In the genomic region with DNA sequence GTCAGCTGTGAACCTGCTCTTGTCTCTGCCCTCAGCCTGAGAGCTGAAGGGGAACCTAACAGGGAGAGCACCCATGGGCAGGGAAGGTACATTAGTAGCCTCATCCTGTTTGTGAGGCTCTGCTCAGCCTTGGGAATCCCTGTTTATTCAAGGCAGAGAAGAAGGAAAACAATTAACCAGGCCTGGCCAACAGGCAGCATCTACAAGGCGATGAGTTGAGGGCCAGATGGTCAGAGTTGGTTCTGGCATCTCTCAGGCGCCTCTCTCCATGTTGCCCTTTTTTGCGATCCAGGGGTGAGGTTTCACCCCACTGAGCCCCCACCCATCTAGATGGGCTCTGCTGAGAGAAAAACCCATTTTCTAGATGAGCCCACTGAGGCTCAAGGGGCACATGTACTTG, we compare ENCODE assay signal across 24 cellular contexts. TPM values are rescaled to one million over a fixed set of nuclear protein-coding genes. Genes with fewer than 3 reads are reported as not detected.
A peak's percentile ranks its signal among the peaks of the same experiment; 100 is the strongest.
DNase-seq lines count a peak whose midpoint lies in the region; ATAC-seq and TF ChIP-seq lines count a peak whose summit lies in the region.
"Had no signal": no experiment of that assay in that cellular context is flagged by ENCODE, and none has a peak within 500 bp of the region (broad histone marks: within the 10 kb centered on the region; RNA-seq: fewer than 3 reads in every experiment).

No MANE protein-coding gene starts in this region.

- peak overlapping the region; percentile 90; the same call in 2 of the 3 replicates for H2BK15ac ChIP-seq in IMR-90 (ENCODE audit: low read depth, low read length)

- H3K79me1 ChIP-seq in IMR-90 (ENCODE audit: low read depth in 1 of 2, low read length in 2 of 2), result no peaks in the 10 kb centered on the region

- H2AK9ac ChIP-seq in IMR-90 (replicated peaks; ENCODE audit: low read depth, low read length, poor library complexity), result no peak overlapping the region

- peaks cover 28% of the 10 kb centered on the region for H3K9me1 ChIP-seq in IMR-90 (ENCODE audit: insufficient read depth, low read length)

- H4K20me1 ChIP-seq in IMR-90 (ENCODE audit: insufficient read depth, low read length) (no peaks in the 10 kb centered on the region; the same call in 1 of the 2 replicates), SU-DHL-6 (ENCODE audit: low read depth, low read length) (no peaks in the 10 kb centered on the region)

- no peaks in the 10 kb centered on the region for H3K9me3 ChIP-seq in IMR-90 (ENCODE audit: control insufficient read depth, insufficient read depth, low read length)
- no peaks in the 10 kb centered on the region for H3K9me3 ChIP-seq in SU-DHL-6 (ENCODE audit: insufficient read depth, low read length)
- H3K9me3 ChIP-seq: BE2C, SJCRH30 had no signal

- peak overlapping the region; percentile 79 for H2BK120ac ChIP-seq in IMR-90 (ENCODE audit: low read depth, low read length)

- no peaks in the 10 kb centered on the region for H3K9me2 ChIP-seq in SU-DHL-6 (replicated peaks; ENCODE audit: insufficient read depth, low read length)

- no peak overlapping the region for H2AFZ ChIP-seq in IMR-90 (replicated peaks; ENCODE audit: low read length, poor library complexity)
- no peak overlapping the region for H2AFZ ChIP-seq in SU-DHL-6 (ENCODE audit: low read depth, low read length, severe bottlenecking)
- H2AFZ ChIP-seq: PC-9 had no signal

- H3K18ac ChIP-seq in IMR-90 (ENCODE audit: low read depth, low read length), result no peak overlapping the region

- H3K14ac ChIP-seq in IMR-90 (replicated peaks; ENCODE audit: low read depth, low read length), result peak overlapping the region; percentile 21; the same call in 1 of the 2 replicates

- H3F3A ChIP-seq in SU-DHL-6 (ENCODE audit: insufficient read depth), result peaks cover 28% of the 10 kb centered on the region

- peak overlapping the region; percentile 84 for H2AK5ac ChIP-seq in IMR-90 (ENCODE audit: low read depth, low read length)

- peaks cover 75% of the 10 kb centered on the region for H3K79me2 ChIP-seq in SU-DHL-6 (ENCODE audit: insufficient read depth, low read length)

- TF ChIP-seq CTCF in IMR-90 (conservative IDR thresholded peaks at IDR 0.05; ENCODE audit: low read depth, low read length), result no peak
- no peak for TF ChIP-seq CTCF in SU-DHL-6 (IDR thresholded peaks at IDR 0.05; ENCODE audit: insufficient read depth, low read length, poor library complexity, severe bottlenecking)

- no peak for ATAC-seq in IMR-90 (ENCODE audit: low read depth)
- ATAC-seq in naive B cell (ENCODE audit: low read depth in 2 of 2), result no peak
- ATAC-seq in HG03045 (IDR thresholded peaks at IDR 0.05; ENCODE audit: unreplicated experiment), result no peak
- ATAC-seq: HepG2, Right ventricle myocardium inferior, SK-N-SH treated with all-trans-retinoic acid at 6 μM for 48 hours had no signal

- TF ChIP-seq POLR2A in IMR-90 (IDR thresholded peaks at IDR 0.05; ENCODE audit: low read depth, low read length), result no peak

- in situ Hi-C loops in IMR-90 (cut with MboI; ENCODE audit: low sequenced_read_pairs), result no loop called here

- H3K4me3 Mint-ChIP-seq in naive B cell, result peak overlapping the region in 4 of 8 donors; percentile 15 to 62 (median 57)
- no peak overlapping the region for H3K4me3 Mint-ChIP-seq in activated naive CD8-positive, alpha-beta T cell treated with anti-CD3 and anti-CD28 coated beads for 36 hours
- H3K4me3 Mint-ChIP-seq: CD4-positive, CD25-positive, alpha-beta regulatory T cell had no signal

- H2BK5ac ChIP-seq in IMR-90 (ENCODE audit: low read depth, low read length, poor library complexity, severe bottlenecking), result peak overlapping the region; percentile 1

- DNase-seq in IMR-90 (no peak), naive B cell (no peak), DMS53 (lab: John Stamatoyannopoulos, UW) (no peak)
- DNase-seq in activated naive CD8-positive, alpha-beta T cell treated with anti-CD3 and anti-CD28 coated beads for 36 hours, result no peak
- DNase-seq in activated CD4-positive, alpha-beta T cell treated with anti-CD3 and anti-CD28 coated beads for 1 hour, result no peak
- DNase-seq: BE2C; CD4-positive, CD25-positive, alpha-beta regulatory T cell; H7; KG1; NCI-H1092; NCI-H1417 treated with DMSO at 0.1 percent for 48 hours; NCI-H187; NCI-H2081 treated with DMSO at 0.1 percent for 48 hours; NCI-H2171 treated with DMSO at 0.1 percent for 48 hours; NCI-H524 treated with DMSO at 0.1 percent for 48 hours; NCI-H774; PC-9; SJCRH30; T-helper 2 cell had no signal

- H3K4me1 Mint-ChIP-seq in naive B cell, result peaks cover 60 to 67% (median 66%) of the 10 kb centered on the region in 3 donors
- peaks cover under 1% of the 10 kb centered on the region for H3K4me1 Mint-ChIP-seq in activated naive CD8-positive, alpha-beta T cell treated with anti-CD3 and anti-CD28 coated beads for 36 hours
- H3K4me1 Mint-ChIP-seq: CD4-positive, CD25-positive, alpha-beta regulatory T cell had no signal

- peak overlapping the region; percentile 75 for H3K4ac ChIP-seq in IMR-90 (ENCODE audit: low read depth, low read length)

- peaks cover 0 to 9% (median 0%) of the 10 kb centered on the region in 7 donors for H3K9me3 Mint-ChIP-seq in naive B cell
- H3K9me3 Mint-ChIP-seq in activated naive CD8-positive, alpha-beta T cell treated with anti-CD3 and anti-CD28 coated beads for 36 hours, result no peaks in the 10 kb centered on the region

- BruUV-seq in IMR-90 (replicated peaks; lab: Mats Ljungman, UMichigan), result no TSS peak

- POLR2A ChIA-PET in IMR-90 (lab: Charles Lee; ENCODE audit: unreplicated experiment), result no interaction called here

- TF ChIP-seq RAD21 in IMR-90 (IDR thresholded peaks at IDR 0.05; ENCODE audit: low read length), result no peak

- no CpG with 5 or more reads among the region's 3 CpGs for WGBS in IMR-90 (ENCODE audit: extremely low coverage in 2 of 2, insufficient read length in 1 of 2), 2 experiments

- CTCF ChIA-PET in IMR-90 (lab: Yijun Ruan, JAX), result no interaction called here

- peak overlapping the region; percentile 78 for H2BK20ac ChIP-seq in IMR-90 (ENCODE audit: low read depth, low read length)

- H3K9ac ChIP-seq in IMR-90 (ENCODE audit: low read depth, low read length) (no peak overlapping the region), SU-DHL-6 (ENCODE audit: low read length) (peak overlapping the region; percentile 23; the same call in 1 of the 2 replicates)

- H3K27me3 ChIP-seq in IMR-90 (ENCODE audit: control insufficient read depth, insufficient read depth, low read length) (no peaks in the 10 kb centered on the region; the same call in 1 of the 2 replicates), SU-DHL-6 (ENCODE audit: low read length) (no peaks in the 10 kb centered on the region)

- H3K27ac Mint-ChIP-seq in naive B cell, result peak overlapping the region in 5 of 6 donors; percentile 30 to 91 (median 82)
- H3K27ac Mint-ChIP-seq in activated naive CD8-positive, alpha-beta T cell treated with anti-CD3 and anti-CD28 coated beads for 36 hours, result no peak overlapping the region
- H3K27ac Mint-ChIP-seq: CD4-positive, CD25-positive, alpha-beta regulatory T cell had no signal

- no peak overlapping the region; a peak in 1 of 4 replicates for H4K8ac ChIP-seq in IMR-90 (ENCODE audit: low read depth in 2 of 2, low read length in 2 of 2)

- H3K4me3 ChIP-seq in IMR-90 (ENCODE audit: insufficient read depth, low read depth, low read length) (no peak overlapping the region), SU-DHL-6 (ENCODE audit: insufficient read depth, low read length, poor library complexity, severe bottlenecking) (no peak overlapping the region)
- H3K4me3 ChIP-seq: PC-9, SJCRH30 had no signal

- H3K4me2 ChIP-seq in IMR-90 (ENCODE audit: low read depth, low read length) (no peak overlapping the region), SU-DHL-6 (ENCODE audit: low read depth, low read length, poor library complexity, severe bottlenecking) (peak overlapping the region; percentile 54)
- H3K4me2 ChIP-seq: PC-9 had no signal

- peaks cover 11% of the 10 kb centered on the region for H3K4me1 ChIP-seq in IMR-90 (ENCODE audit: control insufficient read depth, insufficient read depth, low read length)
- H3K4me1 ChIP-seq: BE2C, SJCRH30 had no signal

- no peaks in the 10 kb centered on the region for H3K27me3 Mint-ChIP-seq in naive B cell
- H3K27me3 Mint-ChIP-seq in activated naive CD8-positive, alpha-beta T cell treated with anti-CD3 and anti-CD28 coated beads for 36 hours, result peaks cover 10% of the 10 kb centered on the region

- H3K23ac ChIP-seq in IMR-90 (ENCODE audit: low read depth, low read length), result no peak overlapping the region; the same call in 1 of the 2 replicates

- peak overlapping the region; percentile 8; the same call in 1 of the 2 replicates for H4K5ac ChIP-seq in IMR-90 (ENCODE audit: low read depth, low read length)

- dilution Hi-C loops in IMR-90 (cut with HindIII; ENCODE audit: low sequenced_read_pairs, unreplicated experiment), result no loop called here

- peak overlapping the region; percentile 58 for H4K91ac ChIP-seq in IMR-90 (ENCODE audit: insufficient read depth, low read depth, low read length)

- no peak overlapping the region for H3K56ac ChIP-seq in IMR-90 (ENCODE audit: extremely low read depth, insufficient read depth, low read length)

- H3K36me3 ChIP-seq in IMR-90 (ENCODE audit: control insufficient read depth, insufficient read depth, low read length), result no peaks in the 10 kb centered on the region
- no peaks in the 10 kb centered on the region for H3K36me3 ChIP-seq in SU-DHL-6 (ENCODE audit: low read length)
- H3K36me3 ChIP-seq: BE2C, SJCRH30 had no signal

- intact Hi-C loops in IMR-90 (cut with micrococcal nuclease), result loop anchor here (10.0 kb wide), 1 partner anchor 118 kb away; no protein-coding TSS in a partner anchor

- H3K36me3 Mint-ChIP-seq in naive B cell, result peaks cover 0 to 5% of the 10 kb centered on the region in 2 donors
- no peaks in the 10 kb centered on the region for H3K36me3 Mint-ChIP-seq in activated naive CD8-positive, alpha-beta T cell treated with anti-CD3 and anti-CD28 coated beads for 36 hours
- H3K36me3 Mint-ChIP-seq: CD4-positive, CD25-positive, alpha-beta regulatory T cell had no signal

- H3K27ac ChIP-seq in IMR-90 (ENCODE audit: insufficient read depth, low read length) (no peak overlapping the region), SU-DHL-6 (ENCODE audit: low read depth, low read length) (peak overlapping the region; percentile 84)
- H3K27ac ChIP-seq: PC-9, SJCRH30 had no signal

TF ChIP-seq in IMR-90, 13 proteins besides CTCF, POLR2A, EP300 and RAD21 (continues in another document):
- no peak for TF ChIP-seq BHLHE40 (IDR thresholded peaks at IDR 0.05; ENCODE audit: low read depth, low read length)
- no peak for TF ChIP-seq CHD1 (IDR thresholded peaks at IDR 0.05; ENCODE audit: low read depth, low read length)
- TF ChIP-seq SMC3 (IDR thresholded peaks at IDR 0.05; ENCODE audit: low read depth, low read length), result no peak
- TF ChIP-seq RCOR1 (IDR thresholded peaks at IDR 0.05; ENCODE audit: insufficient replicate concordance, low read length), result no peak
- no peak for TF ChIP-seq MXI1 (IDR thresholded peaks at IDR 0.05; ENCODE audit: borderline replicate concordance, low read depth, low read length)
- TF ChIP-seq RFX5 (IDR thresholded peaks at IDR 0.05; ENCODE audit: low read depth, low read length), result no peak

RNA-seq across cellular contexts. Expression of gene TOP3B, which starts 54.0 kb away (rescaled TPM):
- total RNA-seq in IMR-90 (2012; rRNA removed), result 19.7 and 23.5 TPM in 2 replicates
- polyA plus RNA-seq in IMR-90 (2012; rRNA removed) (21.8 and 23.0 TPM in 2 replicates), naive B cell (ENCODE audit: low read depth in 6 of 6) (10 to 100 TPM; 10.4 to 27.8 (median 15.9) TPM)
- polyA plus RNA-seq in IMR-90 (2012; cell fraction: cytosol; rRNA removed), result 7.9 and 10.6 TPM in 2 replicates
- polyA plus RNA-seq in IMR-90 (2012; cell fraction: nucleus; rRNA removed; ENCODE audit: low replicate concordance), result 57.4 and 109 TPM in 2 replicates
- 10 to 100 TPM; 31.3 to 36.7 TPM for total RNA-seq in activated naive CD8-positive, alpha-beta T cell treated with anti-CD3 and anti-CD28 coated beads for 36 hours
